9 cellular contexts compared by ENCODE assay signal in the genomic region with DNA sequence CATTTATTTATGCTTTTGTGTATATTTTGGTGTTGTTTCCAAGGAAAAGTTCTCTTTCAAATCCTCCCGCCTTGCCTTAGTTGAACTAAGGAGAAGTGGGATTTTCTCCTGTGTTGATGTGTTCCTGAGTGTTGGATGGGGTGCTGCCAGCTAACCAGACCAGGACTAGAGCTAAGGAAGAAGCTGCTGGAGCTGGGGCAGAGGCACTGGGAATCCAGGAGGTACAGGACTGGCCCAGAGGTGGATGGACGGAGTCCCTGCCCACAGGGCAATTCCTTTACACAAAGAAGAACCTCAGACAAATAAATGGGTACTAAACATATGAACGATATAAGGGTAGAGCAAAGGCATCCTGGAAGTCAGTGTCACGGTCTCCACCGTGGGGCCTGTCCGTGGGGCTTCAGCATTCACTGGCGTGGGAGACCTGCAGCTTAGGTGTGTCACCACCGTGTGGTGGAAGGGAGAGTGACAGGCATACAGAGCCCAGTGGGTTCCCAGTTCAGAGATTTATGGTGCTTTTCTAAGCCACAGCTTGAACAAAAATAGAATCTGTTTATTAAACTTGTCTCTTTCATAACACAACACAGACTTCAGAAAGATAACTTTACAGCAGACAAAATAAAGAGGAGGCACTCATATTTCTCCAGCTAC.
A peak's percentile ranks its signal among the peaks of the same experiment; 100 is the strongest.
DNase-seq lines count a peak whose midpoint lies in the region; ATAC-seq and TF ChIP-seq lines count a peak whose summit lies in the region.
"Had no signal": no experiment of that assay in that cellular context is flagged by ENCODE, and none has a peak within 500 bp of the region (broad histone marks: within the 10 kb centered on the region; RNA-seq: fewer than 3 reads in every experiment).

No MANE protein-coding gene starts in this region.

- H3K4me3 ChIP-seq in right atrium auricular region (no peak overlapping the region), skeletal muscle tissue (ENCODE audit: low read length in 3 of 3) (no peak overlapping the region)
- H3K4me3 ChIP-seq: SK-N-MC had no signal

- no peaks in the 10 kb centered on the region for H3K9me3 ChIP-seq in right atrium auricular region
- H3K9me3 ChIP-seq in skeletal muscle tissue (ENCODE audit: control insufficient read depth in 3 of 3, low read length in 3 of 3), result no peaks in the 10 kb centered on the region

- no peaks in the 10 kb centered on the region for H3K9me3 Mint-ChIP-seq in activated naive CD8-positive, alpha-beta T cell treated with anti-CD3 and anti-CD28 coated beads, Interleukin-2, amount 50 U/mL, for 24 hours

- no peak for TF ChIP-seq POLR2A in GM18505 (IDR thresholded peaks at IDR 0.05; ENCODE audit: borderline replicate concordance, extremely low read depth, insufficient read depth, insufficient read length)

- peaks cover 42% of the 10 kb centered on the region for H3K4me1 Mint-ChIP-seq in activated naive CD8-positive, alpha-beta T cell treated with anti-CD3 and anti-CD28 coated beads, Interleukin-2, amount 50 U/mL, for 24 hours

- H3K4me1 ChIP-seq in right atrium auricular region (peaks cover 0 to 9% of the 10 kb centered on the region in 2 donors), skeletal muscle tissue (ENCODE audit: control insufficient read depth in 3 of 3, insufficient read depth in 3 of 3, low read length in 3 of 3) (peaks cover 3 to 11% (median 10%) of the 10 kb centered on the region in 3 donors)

- peak overlapping the region; percentile 32 to 44 for H3K27ac ChIP-seq in right atrium auricular region
- no peak overlapping the region for H3K27ac ChIP-seq in skeletal muscle tissue (ENCODE audit: low read depth, low read length)
- H3K27ac ChIP-seq: SK-N-MC had no signal

- H3K27me3 ChIP-seq in right atrium auricular region (no peaks in the 10 kb centered on the region), skeletal muscle tissue (ENCODE audit: control insufficient read depth in 3 of 3, insufficient read depth in 3 of 3, low read length in 3 of 3) (no peaks in the 10 kb centered on the region)

- ATAC-seq in activated naive CD8-positive, alpha-beta T cell treated with anti-CD3 and anti-CD28 coated beads, Interleukin-2, amount 50 U/mL, for 24 hours, result peak; percentile 48
- ATAC-seq in GM18505 (IDR thresholded peaks at IDR 0.05; ENCODE audit: unreplicated experiment) (no peak), HG02870 (IDR thresholded peaks at IDR 0.05; ENCODE audit: unreplicated experiment) (no peak), GM18909 (IDR thresholded peaks at IDR 0.05; ENCODE audit: poor library complexity, unreplicated experiment) (no peak)

- H3K36me3 Mint-ChIP-seq in activated naive CD8-positive, alpha-beta T cell treated with anti-CD3 and anti-CD28 coated beads, Interleukin-2, amount 50 U/mL, for 24 hours (ENCODE audit: low read depth), result peaks cover 2% of the 10 kb centered on the region

- peak overlapping the region in 2 of 3 donors; percentile 4 to 35 for H3K9ac ChIP-seq in skeletal muscle tissue (ENCODE audit: low read depth in 1 of 3, low read length in 3 of 3)

- peak overlapping the region; percentile 13 for H3K27ac Mint-ChIP-seq in activated naive CD8-positive, alpha-beta T cell treated with anti-CD3 and anti-CD28 coated beads, Interleukin-2, amount 50 U/mL, for 24 hours

- in situ Hi-C loops in GM13976 (cut with MboI; ENCODE audit: low sequenced_read_pairs, unreplicated experiment), result no loop called here

- no peak overlapping the region for H3K4me3 Mint-ChIP-seq in activated naive CD8-positive, alpha-beta T cell treated with anti-CD3 and anti-CD28 coated beads, Interleukin-2, amount 50 U/mL, for 24 hours

- no peaks in the 10 kb centered on the region for H3K36me3 ChIP-seq in right atrium auricular region
- H3K36me3 ChIP-seq in skeletal muscle tissue (ENCODE audit: control insufficient read depth in 3 of 3, insufficient read depth in 3 of 3, low read length in 3 of 3), result no peaks in the 10 kb centered on the region

- TF ChIP-seq CTCF in GM13976 (IDR thresholded peaks at IDR 0.05; ENCODE audit: borderline replicate concordance, control extremely low read depth, extremely low read depth, insufficient read depth, missing control alignments) (peak; percentile 70), right atrium auricular region (IDR thresholded peaks at IDR 0.05) (peak; percentile 62 to 89)

- DNase-seq in GM13976 (ENCODE audit: low spot score) (peak; percentile 70), NCI-H748 (lab: John Stamatoyannopoulos, UW; ENCODE audit: unreplicated experiment) (peak; percentile 37), right atrium auricular region (ENCODE audit: low spot score) (peak; percentile 60)
- DNase-seq in activated naive CD8-positive, alpha-beta T cell treated with anti-CD3 and anti-CD28 coated beads, Interleukin-2, amount 50 U/mL, for 24 hours, result peak; percentile 54

- no peaks in the 10 kb centered on the region for H3K27me3 Mint-ChIP-seq in activated naive CD8-positive, alpha-beta T cell treated with anti-CD3 and anti-CD28 coated beads, Interleukin-2, amount 50 U/mL, for 24 hours
